8 cellular contexts compared by ENCODE assay signal in the genomic region with DNA sequence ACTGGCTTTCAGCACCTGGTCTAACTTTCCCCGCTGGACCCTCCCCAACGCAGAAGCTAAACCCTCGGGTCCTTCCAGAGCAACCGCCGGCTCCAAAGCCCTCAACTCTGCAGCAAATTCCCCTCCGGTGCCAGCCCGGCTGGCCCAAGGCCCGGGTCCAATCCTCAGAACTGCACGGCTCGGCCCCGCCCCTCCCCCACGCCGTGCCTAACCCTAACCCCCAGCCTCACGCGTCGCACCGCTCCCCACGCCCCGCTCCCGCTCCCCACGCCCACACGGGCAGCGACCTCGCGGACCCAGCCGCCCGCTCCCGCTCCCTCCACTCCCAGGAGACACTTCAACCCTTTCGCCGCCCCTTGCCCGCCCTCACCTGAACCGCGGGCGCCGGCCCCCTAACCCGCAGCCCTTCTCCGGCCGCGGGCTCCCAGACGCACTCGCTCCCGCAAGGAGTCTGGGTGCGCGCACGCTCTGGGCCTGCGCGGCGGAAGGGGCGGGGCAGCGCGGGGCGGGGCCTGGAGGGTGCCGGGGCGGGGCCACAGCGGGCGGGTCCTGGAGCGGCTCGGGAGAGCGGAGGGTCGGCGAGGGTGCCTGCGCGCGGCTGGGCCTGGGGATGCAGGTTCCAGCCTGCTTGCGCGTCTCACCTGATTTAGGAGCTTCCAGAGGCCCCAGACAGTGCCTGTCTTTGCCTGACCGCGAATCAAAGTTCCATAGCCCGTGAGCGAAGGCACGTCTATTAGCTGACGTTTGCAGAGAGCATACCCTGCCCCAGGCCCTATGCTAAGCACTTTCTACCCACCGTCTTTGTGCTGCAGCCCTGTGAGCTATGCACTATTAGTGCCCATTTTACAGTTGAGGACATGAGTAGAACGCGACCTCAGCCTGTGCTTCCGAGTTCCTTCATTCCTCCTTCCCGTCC. TPM values are rescaled to one million over a fixed set of nuclear protein-coding genes. Genes with fewer than 3 reads are reported as not detected.
DNase-seq lines count a peak whose midpoint lies in the region; ATAC-seq and TF ChIP-seq lines count a peak whose summit lies in the region.

A gene (minus strand): TSS at position 453 of the 916 bp plus-strand sequence. CDS start 2,729 bp downstream, outside the sequence.

- peak within 1 kb of the TSS; percentile 73 for H3K9ac ChIP-seq in HUES48 (ENCODE audit: low read depth, low read length)
- peak within 1 kb of the TSS; percentile 74 to 89 for H3K9ac ChIP-seq in mucosa of rectum (ENCODE audit: low read depth in 1 of 2, low read length in 2 of 2)

- DNase-seq in D341Med (ENCODE audit: low spot score) (peak; percentile 99), OCI-M1 (lab: John Stamatoyannopoulos, UW) (peak; percentile 93), activated T-cell treated with anti-CD3 and anti-CD28 coated beads for 48 hours (ENCODE audit: low read depth) (peak; percentile 90), epithelial cell of proximal tubule (ENCODE audit: low read depth) (no peak)
- DNase-seq in stimulated activated CD8-positive, alpha-beta memory T cell treated with anti-CD3 and anti-CD28 coated beads, Interleukin-4, amount 100 ng/mL, for 48 hours: peak; percentile 93

- H3K4me1 ChIP-seq in HUES48 (ENCODE audit: control insufficient read depth, insufficient read depth, low read length): peaks cover 10% of the 10 kb centered on the region; the same call in 1 of the 2 replicates
- H3K4me1 ChIP-seq in mucosa of rectum (ENCODE audit: control insufficient read depth in 2 of 2, insufficient read depth in 2 of 2, low read length in 2 of 2): peaks cover 3 to 15% of the 10 kb centered on the region in 2 donors

- ATAC-seq in GM21381 (IDR thresholded peaks at IDR 0.05; ENCODE audit: unreplicated experiment): peak; percentile 95

- H3K9me3 ChIP-seq in HUES48 (ENCODE audit: control insufficient read depth, insufficient read depth, low read length): no peaks in the 10 kb centered on the region
- no peaks in the 10 kb centered on the region for H3K9me3 ChIP-seq in mucosa of rectum (ENCODE audit: control insufficient read depth in 2 of 2, low read length in 2 of 2)

- no peak for TF ChIP-seq CTCF in epithelial cell of proximal tubule (conservative IDR thresholded peaks at IDR 0.05; ENCODE audit: low read depth, low read length)

- peak within 1 kb of the TSS; percentile 77 for H3K27ac ChIP-seq in HUES48 (ENCODE audit: low read depth, low read length)
- peak within 1 kb of the TSS; percentile 57 to 76 for H3K27ac ChIP-seq in mucosa of rectum (ENCODE audit: low read depth in 2 of 2, low read length in 2 of 2)

- peaks cover 40% of the 10 kb centered on the region for H3K36me3 ChIP-seq in HUES48 (ENCODE audit: control insufficient read depth, insufficient read depth, low read length)
- H3K36me3 ChIP-seq in mucosa of rectum (ENCODE audit: control insufficient read depth in 2 of 2, insufficient read depth in 2 of 2, low read length in 2 of 2): peaks cover 15 to 16% of the 10 kb centered on the region in 2 donors

- no peaks in the 10 kb centered on the region for H3K27me3 ChIP-seq in HUES48 (ENCODE audit: control insufficient read depth, insufficient read depth, low read length)
- H3K27me3 ChIP-seq in mucosa of rectum (ENCODE audit: control insufficient read depth in 2 of 2, insufficient read depth in 2 of 2, low read length in 2 of 2): no peaks in the 10 kb centered on the region

- peak within 1 kb of the TSS; percentile 91 for H3K4me3 ChIP-seq in HUES48 (ENCODE audit: low read depth, low read length)
- H3K4me3 ChIP-seq in epithelial cell of proximal tubule (ENCODE audit: low read depth, low read length): peak within 1 kb of the TSS; percentile 86
- H3K4me3 ChIP-seq in mucosa of rectum (ENCODE audit: low read length in 2 of 2): peak within 1 kb of the TSS; percentile 86 to 95

RNA-seq across cellular contexts. Expression of the gene that starts here (rescaled TPM):
- total RNA-seq in epithelial cell of proximal tubule: 13.5 and 23.4 TPM in 2 replicates
